In the genomic region with DNA sequence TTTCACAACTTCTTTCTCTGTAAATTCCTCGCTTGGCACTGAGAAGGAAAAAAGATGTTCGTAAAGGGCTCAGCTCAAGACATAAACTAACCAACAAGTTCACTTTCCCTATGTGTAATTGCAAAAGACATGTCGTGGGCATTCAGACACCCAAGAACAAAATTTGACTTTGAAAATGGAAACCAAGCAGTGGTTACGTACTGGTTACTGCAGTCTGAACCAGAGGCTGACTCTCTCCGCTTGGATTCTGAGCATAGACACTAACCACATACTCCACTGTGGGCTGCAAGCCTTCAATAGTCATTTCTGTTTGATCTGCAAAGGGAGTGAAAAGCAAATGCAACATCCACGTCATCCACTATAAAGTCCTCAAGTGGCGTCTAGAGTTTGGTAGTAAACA, we compare ENCODE assay signal across 19 cellular contexts. TPM values are rescaled to one million over a fixed set of nuclear protein-coding genes. Genes with fewer than 3 reads are reported as not detected.
A peak's percentile ranks its signal among the peaks of the same experiment; 100 is the strongest.
DNase-seq lines count a peak whose midpoint lies in the region; ATAC-seq, FAIRE-seq and TF ChIP-seq lines count a peak whose summit lies in the region.
"Had no signal": no experiment of that assay in that cellular context is flagged by ENCODE, and none has a peak within 500 bp of the region (broad histone marks: within the 10 kb centered on the region; RNA-seq: fewer than 3 reads in every experiment).

No MANE protein-coding gene starts in this region.

- peaks cover 48% of the 10 kb centered on the region for H3K4me1 Mint-ChIP-seq in astrocyte (ENCODE audit: low read depth, unreplicated experiment)
- H3K4me1 Mint-ChIP-seq: CD4-positive, CD25-positive, alpha-beta regulatory T cell had no signal

- no peak for TF ChIP-seq RAD21 in HepG2 (CRISPR knock-in tag; IDR thresholded peaks at IDR 0.05)

- no peak for TF ChIP-seq CTCF in HepG2 (CRISPR knock-in tag; IDR thresholded peaks at IDR 0.05)
- TF ChIP-seq CTCF in right lobe of liver (IDR thresholded peaks at IDR 0.05): no peak
- no peak for TF ChIP-seq CTCF in astrocyte (IDR thresholded peaks at IDR 0.05; ENCODE audit: insufficient read depth, low read depth, low read length)
- TF ChIP-seq CTCF in esophagus squamous epithelium (IDR thresholded peaks at IDR 0.05): no peak
- no peak for TF ChIP-seq CTCF in tibial nerve (IDR thresholded peaks at IDR 0.05)

- H3K4me2 ChIP-seq in HepG2 (ENCODE audit: low read depth, low read length) (no peak overlapping the region), astrocyte (ENCODE audit: low read length) (peak overlapping the region; percentile 15)
- H3K4me2 ChIP-seq: BLaER1 treated with 17β-estradiol and CSF1 and Interleukin-3, amounts not matched to agents 10 nM and 100 nM had no signal

- peaks cover 29% of the 10 kb centered on the region for H3K36me3 Mint-ChIP-seq in astrocyte (ENCODE audit: low read depth, unreplicated experiment)
- H3K36me3 Mint-ChIP-seq: CD4-positive, CD25-positive, alpha-beta regulatory T cell had no signal

- no peaks in the 10 kb centered on the region for H3K27me3 Mint-ChIP-seq in astrocyte (ENCODE audit: low read depth, unreplicated experiment)
- H3K27me3 Mint-ChIP-seq: CD4-positive, CD25-positive, alpha-beta regulatory T cell had no signal

- TF ChIP-seq EP300 in HepG2 (IDR thresholded peaks at IDR 0.05; ENCODE audit: low read depth in 2 of 2, low read length in 2 of 2) (no peak), HepG2 (CRISPR knock-in tag; IDR thresholded peaks at IDR 0.05; ENCODE audit: borderline replicate concordance) (no peak), tibial nerve (IDR thresholded peaks at IDR 0.05) (no peak)

- H3K79me2 ChIP-seq in HepG2 (ENCODE audit: insufficient read depth, low read length) (no peaks in the 10 kb centered on the region), astrocyte (ENCODE audit: insufficient read depth, low read length) (peaks cover 30% of the 10 kb centered on the region)

- in situ Hi-C loops in HepG2 (cut with HindIII; ENCODE audit: extremely low pct_ligation_motif_present, low pct_unique_long_range_greater_than_20kb): no loop called here

- no peak for FAIRE-seq in HepG2 (lab: Jason Lieb, UNC)
- no peak for FAIRE-seq in astrocyte (lab: Jason Lieb, UNC)
- FAIRE-seq: GM19239, H54 had no signal

- BruUV-seq in HepG2 (replicated peaks; lab: Mats Ljungman, UMichigan): no TSS peak

- H3K27ac ChIP-seq in HepG2 (ENCODE audit: extremely low read length, insufficient read depth, low read length) (no peak overlapping the region), right lobe of liver (no peak overlapping the region), astrocyte (ENCODE audit: low read depth, low read length) (peak overlapping the region; percentile 23), esophagus squamous epithelium (no peak overlapping the region), tibial nerve (no peak overlapping the region)
- H3K27ac ChIP-seq: 22Rv1; BLaER1 treated with 17β-estradiol and CSF1 and Interleukin-3, amounts not matched to agents 10 nM and 100 nM; HL-60 had no signal

- H3K4me1 ChIP-seq in HepG2 (ENCODE audit: insufficient read depth, low read length): no peaks in the 10 kb centered on the region
- no peaks in the 10 kb centered on the region for H3K4me1 ChIP-seq in right lobe of liver
- H3K4me1 ChIP-seq in astrocyte (ENCODE audit: insufficient read depth, low read length): peaks cover 13% of the 10 kb centered on the region
- no peaks in the 10 kb centered on the region for H3K4me1 ChIP-seq in esophagus squamous epithelium
- no peaks in the 10 kb centered on the region for H3K4me1 ChIP-seq in tibial nerve
- H3K4me1 ChIP-seq: BLaER1 treated with 17β-estradiol and CSF1 and Interleukin-3, amounts not matched to agents 10 nM and 100 nM had no signal

- peaks cover 19% of the 10 kb centered on the region for H4K20me1 ChIP-seq in HepG2 (ENCODE audit: insufficient read depth, low read length)
- peaks cover 92% of the 10 kb centered on the region for H4K20me1 ChIP-seq in astrocyte (ENCODE audit: insufficient read depth, low read length)

- H3K9ac ChIP-seq in HepG2 (ENCODE audit: insufficient read depth, low read depth, low read length) (no peak overlapping the region), astrocyte (ENCODE audit: low read length) (peak overlapping the region; percentile 12)
- H3K9ac ChIP-seq: BLaER1 treated with 17β-estradiol and CSF1 and Interleukin-3, amounts not matched to agents 10 nM and 100 nM had no signal

- peak overlapping the region; percentile 35 for H3K4me3 Mint-ChIP-seq in astrocyte (ENCODE audit: unreplicated experiment)
- H3K4me3 Mint-ChIP-seq: CD4-positive, CD25-positive, alpha-beta regulatory T cell had no signal

- H3K36me3 ChIP-seq in HepG2 (replicated peaks in 1 of 2; ENCODE audit: control insufficient read depth in 1 of 2, insufficient read depth in 2 of 2, low read length in 2 of 2) (peaks cover 55 to 90% of the 10 kb centered on the region in 2 experiments), right lobe of liver (peaks cover 19 to 100% (median 56%) of the 10 kb centered on the region in 4 donors), astrocyte (ENCODE audit: insufficient read depth, low read length) (peaks cover 91% of the 10 kb centered on the region), esophagus squamous epithelium (peaks cover 0 to 66% (median 0%) of the 10 kb centered on the region in 3 donors), tibial nerve (peaks cover 0 to 91% (median 0%) of the 10 kb centered on the region in 3 donors)

- H3K9me3 Mint-ChIP-seq in astrocyte (ENCODE audit: unreplicated experiment): no peaks in the 10 kb centered on the region

- H3K27ac Mint-ChIP-seq in astrocyte (ENCODE audit: unreplicated experiment): peak overlapping the region; percentile 51

- H3K9me3 ChIP-seq in HepG2 (ENCODE audit: low read length) (no peaks in the 10 kb centered on the region), right lobe of liver (no peaks in the 10 kb centered on the region), astrocyte (ENCODE audit: insufficient read depth, low read depth, low read length) (no peaks in the 10 kb centered on the region), esophagus squamous epithelium (no peaks in the 10 kb centered on the region), tibial nerve (no peaks in the 10 kb centered on the region)
- H3K9me3 ChIP-seq: BLaER1 treated with 17β-estradiol and CSF1 and Interleukin-3, amounts not matched to agents 10 nM and 100 nM had no signal

- POLR2A ChIA-PET in HepG2 (lab: Yijun Ruan, JAX): interaction anchor here (1.0 kb wide), 1 partner anchor 11 kb away, joined by 3 read pairs; no protein-coding TSS in a partner anchor

- peak; percentile 25 to 37; a peak in 1 of 4 replicates for TF ChIP-seq POLR2A in HepG2 (IDR thresholded peaks at IDR 0.05; ENCODE audit: insufficient read depth in 1 of 2, low read depth in 2 of 2, low read length in 2 of 2)
- no peak for TF ChIP-seq POLR2A in right lobe of liver (IDR thresholded peaks at IDR 0.05)
- TF ChIP-seq POLR2A in esophagus squamous epithelium (IDR thresholded peaks at IDR 0.05): no peak
- no peak for TF ChIP-seq POLR2A in tibial nerve (IDR thresholded peaks at IDR 0.05)

- CTCF ChIA-PET in HepG2 (lab: Yijun Ruan, JAX; ENCODE audit: low intra/inter-chr PET ratio, low total read pairs): no interaction called here

- H3K4me3 ChIP-seq in HepG2 (replicated peaks in 1 of 3; ENCODE audit: insufficient read depth in 1 of 3, low read depth in 2 of 3, low read length in 3 of 3): no peak overlapping the region
- no peak overlapping the region for H3K4me3 ChIP-seq in right lobe of liver
- no peak overlapping the region for H3K4me3 ChIP-seq in astrocyte (ENCODE audit: insufficient read depth, low read depth, low read length)
- no peak overlapping the region for H3K4me3 ChIP-seq in esophagus squamous epithelium
- no peak overlapping the region for H3K4me3 ChIP-seq in tibial nerve
- H3K4me3 ChIP-seq: BLaER1 treated with 17β-estradiol and CSF1 and Interleukin-3, amounts not matched to agents 10 nM and 100 nM had no signal

- intact Hi-C loops in HepG2 (cut with micrococcal nuclease; ENCODE audit: unreplicated experiment) (no loop called here), right lobe of liver (cut with DNase I) (no loop called here), esophagus squamous epithelium (cut with DNase I) (no loop called here)

- H3K27me3 ChIP-seq in HepG2 (ENCODE audit: control insufficient read depth in 1 of 2, insufficient read depth in 2 of 2, low read length in 2 of 2) (no peaks in the 10 kb centered on the region), right lobe of liver (no peaks in the 10 kb centered on the region), astrocyte (ENCODE audit: insufficient read depth, low read length) (no peaks in the 10 kb centered on the region), esophagus squamous epithelium (no peaks in the 10 kb centered on the region), tibial nerve (no peaks in the 10 kb centered on the region)
- H3K27me3 ChIP-seq: BLaER1 treated with 17β-estradiol and CSF1 and Interleukin-3, amounts not matched to agents 10 nM and 100 nM had no signal

- DNase-seq in HepG2 (ENCODE audit: low spot score): no peak
- no peak for DNase-seq in right lobe of liver
- no peak for DNase-seq in astrocyte (ENCODE audit: low read depth)
- peak; percentile 23 for DNase-seq in myocyte (ENCODE audit: low read depth)
- DNase-seq in AG08396 (ENCODE audit: low spot score): no peak
- no peak for DNase-seq in esophagus squamous epithelium (lab: John Stamatoyannopoulos, UW)
- no peak for DNase-seq in tibial nerve (ENCODE audit: low spot score in 2 of 2)
- no peak for DNase-seq in NOMO-1 treated with dmso at 0.1 percent for 144 hours (lab: John Stamatoyannopoulos, UW; ENCODE audit: unreplicated experiment)
- DNase-seq: Calu3; CD4-positive, CD25-positive, alpha-beta regulatory T cell; DMS 273 treated with DMSO at 0.1 percent for 48 hours; DMS79 treated with DMSO at 0.1 percent for 48 hours; GDM1 had no signal

- 97% methylated on average over 7 of the region's 7 CpGs for WGBS in HepG2 (ENCODE audit: low lambda C conversion rate)
- 91% methylated on average over 7 of the region's 7 CpGs for WGBS in right lobe of liver (ENCODE audit: insufficient coverage, low coverage, low lambda C conversion rate, missing lambda C conversion rate)
- WGBS in esophagus squamous epithelium, 2 donors: 86 to 93% methylated on average over 7 of the region's 7 CpGs
- 93 to 94% methylated on average over 7 of the region's 7 CpGs for WGBS in tibial nerve, 2 donors

- H2AFZ ChIP-seq in HepG2 (ENCODE audit: low read length) (no peak overlapping the region), astrocyte (ENCODE audit: low read depth, low read length) (no peak overlapping the region)

- ATAC-seq in HepG2: peak; percentile 4; the same call in 2 of the 3 replicates
- no peak for ATAC-seq in right lobe of liver
- ATAC-seq: HCT116 had no signal

RNA-seq across cellular contexts. Expression of a gene that starts 53.9 kb away (rescaled TPM):
- total RNA-seq in HepG2 (2016; rRNA removed; fragmentation: Illumina TruSeq; extraction: Trizol): 1,029 and 1,847 TPM in 2 replicates
- 126 and 147 TPM in 2 replicates for total RNA-seq in HepG2 (2016; cell fraction: cytosol; rRNA removed; fragmentation: Illumina TruSeq; extraction: Trizol; ENCODE audit: low read depth)
- 854 and 1,853 TPM in 2 replicates for total RNA-seq in HepG2 (2016; cell fraction: insoluble cytoplasmic fraction; rRNA removed; fragmentation: Illumina TruSeq; extraction: Trizol)
- total RNA-seq in HepG2 (2016; cell fraction: membrane; rRNA removed; fragmentation: Illumina TruSeq; extraction: Trizol): 296 and 350 TPM in 2 replicates
- 2,550 and 3,138 TPM in 2 replicates for total RNA-seq in HepG2 (2016; cell fraction: nucleus; rRNA removed; fragmentation: Illumina TruSeq; extraction: Trizol)
- polyA plus RNA-seq in HepG2 (2011; rRNA removed): 6,471 and 8,294 TPM in 2 replicates
- 5,228 and 6,020 TPM in 2 replicates for polyA plus RNA-seq in HepG2 (2011; cell fraction: cytosol; rRNA removed)
- 7,071 and 7,329 TPM in 2 replicates for polyA plus RNA-seq in HepG2 (2011; cell fraction: nucleus; rRNA removed)
- 6,919 and 7,291 TPM in 2 replicates for polyA plus RNA-seq in HepG2 (2012)
- polyA plus RNA-seq in HepG2 (2016; cell fraction: cytosol; fragmentation: Illumina TruSeq; extraction: Trizol; ENCODE audit: low read depth): 105 and 116 TPM in 2 replicates
- polyA plus RNA-seq in HepG2 (2016; cell fraction: insoluble cytoplasmic fraction; fragmentation: Illumina TruSeq; extraction: Trizol; ENCODE audit: low read depth): 930 and 1,012 TPM in 2 replicates
- 206 and 247 TPM in 2 replicates for polyA plus RNA-seq in HepG2 (2016; cell fraction: membrane; fragmentation: Illumina TruSeq; extraction: Trizol; ENCODE audit: low read depth)
- polyA plus RNA-seq in HepG2 (2016; cell fraction: nucleus; fragmentation: Illumina TruSeq; extraction: Trizol; ENCODE audit: insufficient read depth, low read depth): 3,833 and 4,011 TPM in 2 replicates
- 4.7 and 8,343 TPM in 2 replicates for polyA minus RNA-seq in HepG2 (2011; rRNA and poly(A)+ RNA removed; ENCODE audit: low replicate concordance)
- 6,416 and 9,415 TPM in 2 replicates for polyA minus RNA-seq in HepG2 (2011; cell fraction: cytosol; rRNA and poly(A)+ RNA removed)
- polyA minus RNA-seq in HepG2 (2011; cell fraction: nucleus; rRNA and poly(A)+ RNA removed): 5,814 and 6,553 TPM in 2 replicates
- total RNA-seq in right lobe of liver: 1,000 to 10,000 TPM in 5 of 6 experiments, 100 to 1,000 TPM in 1; 938 to 2,279 (median 1,324) TPM
- total RNA-seq in astrocyte: 17,010 and 22,524 TPM in 2 replicates
- total RNA-seq in myocyte: 1,735 and 1,808 TPM in 2 replicates
- 9,206 TPM for polyA plus RNA-seq in myocyte (2012)
- 100 to 1,000 TPM in 2 of 4 donors, 10 to 100 TPM in 2; 15.7 to 393 (median 112) TPM for total RNA-seq in esophagus squamous epithelium
- total RNA-seq in tibial nerve: 100 to 1,000 TPM; 272 to 709 (median 375) TPM

Comparison
In these comparisons a context has a peak if more than half of its experiments do, and no peak if none do; other contexts are left out.
1. POLR2A ChIP-seq: peak in HepG2 (2 of 2); none in right lobe of liver (single experiment), esophagus squamous epithelium (0 of 4) and tibial nerve (0 of 2).